In genomic region chr1:85624361-85624760, GRCh38 we compare ENCODE assay signal across 37 cellular contexts. TPM values are rescaled to one million over a fixed set of nuclear protein-coding genes. Genes with fewer than 3 reads are reported as not detected.
"Had no signal": no experiment of that assay in that cellular context is flagged by ENCODE, and none has a peak within 500 bp of the region (broad histone marks: within the 10 kb centered on the region; RNA-seq: fewer than 3 reads in every experiment).

No MANE protein-coding gene starts in this region.

- H3K27me3 ChIP-seq: adrenal gland, body of pancreas had no signal

- H2AFZ ChIP-seq: PC-9 had no signal

- H3K4me2 ChIP-seq: PC-9 had no signal

- H3K4me3 Mint-ChIP-seq: activated B cell treated with CpG ODN at 0.5 μM for 24 hours; activated CD4-positive, alpha-beta memory T cell treated with anti-CD3 and anti-CD28 coated beads for 36 hours; activated naive CD4-positive, alpha-beta T cell treated with anti-CD3 and anti-CD28 coated beads for 36 hours; activated T-cell treated with anti-CD3 and anti-CD28 coated beads, Interleukin-2, amount 50 U/mL, for 4 hours; activated T-helper 1 cell treated with anti-CD3 and anti-CD28 coated beads, Interleukin-12 subunit alpha, Interleukin-12 subunit beta, Interleukin-2, Interleukin-4 antibody, amounts not matched to agents 30 ng/mL and 10 ng/mL and 1 ng/mL, durations not matched to agents 14 hours and 24 hours and 36 hours had no signal

- ATAC-seq: activated naive CD4-positive, alpha-beta T cell treated with anti-CD3 and anti-CD28 coated beads, Interleukin-2, amount 50 U/mL, for 72 hours; activated T-cell treated with anti-CD3 and anti-CD28 coated beads, Interleukin-2, amount 50 U/mL, for 4 hours; body of pancreas; K562 had no signal

- H3K36me3 ChIP-seq: adrenal gland had no signal

- H3K9me3 ChIP-seq: body of pancreas had no signal

- H3K27ac ChIP-seq: adrenal gland, body of pancreas, VCaP had no signal

- H3K4me1 Mint-ChIP-seq: activated B cell treated with CpG ODN at 0.5 μM for 24 hours had no signal

- DNase-seq: activated B cell treated with CpG ODN at 0.5 μM for 24 hours; activated CD4-positive, alpha-beta memory T cell treated with anti-CD3 and anti-CD28 coated beads for 36 hours; activated CD4-positive, alpha-beta T cell treated with anti-CD3 and anti-CD28 coated beads for 4 hours; activated CD4-positive, alpha-beta T cell treated with anti-CD3 and anti-CD28 coated beads, Interleukin-2, amount 50 U/mL, for 1 hour; activated CD4-positive, CD25-positive, alpha-beta regulatory T cell treated with anti-CD3 and anti-CD28 coated beads, Interleukin-2, amount 50 U/mL, for 72 hours; activated CD8-positive, alpha-beta memory T cell treated with anti-CD3 and anti-CD28 coated beads, Interleukin-2, amount 50 U/mL, for 4 hours; activated gamma-delta T cell treated with Interleukin-2 at 50 U/mL for 16 hours; activated naive CD4-positive, alpha-beta T cell treated with anti-CD3 and anti-CD28 coated beads for 36 hours; activated T-cell treated with anti-CD3 and anti-CD28 coated beads for 4 hours; activated T-cell treated with anti-CD3 and anti-CD28 coated beads, Interleukin-2, amount 50 U/mL, for 4 hours; adrenal gland; body of pancreas; caudate nucleus; cerebellar nuclear complex; Karpas-422; MM.1S; MV-4-11; NCI-H1092 treated with DMSO at 0.1 percent for 48 hours; NCI-H1417; NCI-H146; NCI-H187; NCI-H2029 treated with DMSO at 0.1 percent for 48 hours; NCI-H2107; NCI-H2171; NCI-H510A; NCI-H526; NCI-H748 treated with DMSO at 0.1 percent for 48 hours; PC-9; Right ventricle myocardium superior; SW 1271; T-helper 1 cell; T-helper 2 cell; T-helper 9 cell had no signal

- H3K4me3 ChIP-seq: adrenal gland, body of pancreas, K562, PC-9 had no signal

- H3K27ac Mint-ChIP-seq: activated B cell treated with CpG ODN at 0.5 μM for 24 hours; activated CD4-positive, alpha-beta memory T cell treated with anti-CD3 and anti-CD28 coated beads for 36 hours; activated naive CD4-positive, alpha-beta T cell treated with anti-CD3 and anti-CD28 coated beads for 36 hours; activated naive CD4-positive, alpha-beta T cell treated with anti-CD3 and anti-CD28 coated beads, Interleukin-2, amount 50 U/mL, for 72 hours; activated T-helper 1 cell treated with anti-CD3 and anti-CD28 coated beads, Interleukin-12 subunit alpha, Interleukin-12 subunit beta, Interleukin-2, Interleukin-4 antibody, amounts not matched to agents 30 ng/mL and 10 ng/mL and 1 ng/mL, durations not matched to agents 14 hours and 24 hours and 36 hours had no signal

- H3K27me3 Mint-ChIP-seq: activated B cell treated with CpG ODN at 0.5 μM for 24 hours; activated CD4-positive, alpha-beta memory T cell treated with anti-CD3 and anti-CD28 coated beads for 36 hours had no signal

- H3K4me1 ChIP-seq: adrenal gland had no signal

RNA-seq across cellular contexts. Expression of gene CCN1, which starts 43.8 kb away (rescaled TPM):
- total RNA-seq: activated B cell treated with CpG ODN at 0.5 μM for 24 hours; activated CD4-positive, alpha-beta memory T cell treated with anti-CD3 and anti-CD28 coated beads for 36 hours; activated naive CD4-positive, alpha-beta T cell treated with anti-CD3 and anti-CD28 coated beads for 36 hours; activated naive CD4-positive, alpha-beta T cell treated with anti-CD3 and anti-CD28 coated beads, Interleukin-2, amount 50 U/mL, for 72 hours had no signal
